33 cellular contexts compared by ENCODE assay signal in the genomic region with DNA sequence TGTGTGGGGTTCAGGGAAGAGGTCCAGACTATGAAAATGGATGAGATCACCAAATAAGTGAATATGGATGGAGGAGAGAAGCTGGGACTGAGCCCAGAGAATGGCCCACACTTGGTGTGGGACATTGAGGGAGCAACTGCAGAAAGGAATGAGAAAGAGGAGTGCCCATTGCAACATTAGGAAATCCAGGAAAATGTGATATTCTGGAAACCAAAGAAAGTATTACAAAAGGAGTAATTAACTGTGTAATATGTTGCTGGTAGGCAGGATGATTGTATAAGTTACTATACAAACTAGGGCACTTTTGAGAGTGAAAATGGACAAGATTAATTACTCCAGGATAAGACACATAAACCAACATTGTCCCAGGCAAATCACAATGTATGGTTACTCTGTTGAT. TPM values are rescaled to one million over a fixed set of nuclear protein-coding genes. Genes with fewer than 3 reads are reported as not detected.
"Had no signal": no experiment of that assay in that cellular context is flagged by ENCODE, and none has a peak within 500 bp of the region (broad histone marks: within the 10 kb centered on the region; RNA-seq: fewer than 3 reads in every experiment).

No MANE protein-coding gene starts in this region.

- H3K9me3 ChIP-seq: body of pancreas, breast epithelium had no signal

- H3K27ac ChIP-seq: body of pancreas, brain microvascular endothelial cell, breast epithelium, VCaP had no signal

- H3K4me3 ChIP-seq: body of pancreas, breast epithelium had no signal

- DNase-seq: activated B cell treated with CpG ODN at 0.5 μM for 24 hours; activated CD4-positive, alpha-beta memory T cell treated with anti-CD3 and anti-CD28 coated beads for 36 hours; activated CD4-positive, alpha-beta T cell treated with anti-CD3 and anti-CD28 coated beads for 4 hours; activated CD4-positive, alpha-beta T cell treated with anti-CD3 and anti-CD28 coated beads, Interleukin-2, amount 10 ng/mL, durations not matched to agents 24 days and 14 days; activated CD4-positive, alpha-beta T cell treated with anti-CD3 and anti-CD28 coated beads, Interleukin-2, amount 50 U/mL, for 1 hour; activated CD4-positive, alpha-beta T cell treated with anti-CD3 and anti-CD28 coated beads, Interleukin-2, amount 50 U/mL, for 4 hours; activated CD4-positive, CD25-positive, alpha-beta regulatory T cell treated with anti-CD3 and anti-CD28 coated beads, Interleukin-2, amount 50 U/mL, for 72 hours; activated CD8-positive, alpha-beta memory T cell treated with anti-CD3 and anti-CD28 coated beads, Interleukin-2, amount 50 U/mL, for 4 hours; activated CD8-positive, alpha-beta T cell treated with anti-CD3 and anti-CD28 coated beads for 36 hours; activated effector memory CD4-positive, alpha-beta T cell treated with anti-CD3 and anti-CD28 coated beads, Interleukin-2, amount 50 U/mL, for 16 hours; activated gamma-delta T cell treated with Interleukin-2 at 50 U/mL for 16 hours; activated naive CD4-positive, alpha-beta T cell; activated naive CD4-positive, alpha-beta T cell treated with anti-CD3 and anti-CD28 coated beads for 36 hours; activated naive CD4-positive, alpha-beta T cell treated with anti-CD3 and anti-CD28 coated beads, Interleukin-2, amount 50 U/mL, for 16 hours; activated naive CD8-positive, alpha-beta T cell treated with anti-CD3 and anti-CD28 coated beads for 36 hours; activated T-cell treated with anti-CD3 and anti-CD28 coated beads for 4 hours; activated T-cell treated with anti-CD3 and anti-CD28 coated beads, Interleukin-2, amount 50 U/mL, for 1 hour; activated T-cell treated with anti-CD3 and anti-CD28 coated beads, Interleukin-2, amount 50 U/mL, for 4 hours; activated T-cell treated with anti-CD3 and anti-CD28 coated beads, Interleukin-2, amount 50 U/mL, for 72 hours; amniotic stem cell; aorta; body of pancreas; brain microvascular endothelial cell; central memory CD4-positive, alpha-beta T cell; T-helper 1 cell; T-helper 2 cell; T-helper 9 cell had no signal

- H3K27me3 ChIP-seq: body of pancreas, brain microvascular endothelial cell, breast epithelium had no signal

- H3K4me1 ChIP-seq: body of pancreas, breast epithelium had no signal

- H3K36me3 ChIP-seq: brain microvascular endothelial cell, breast epithelium had no signal

- FAIRE-seq: astrocyte, TTC549 had no signal

- ATAC-seq: activated CD8-positive, alpha-beta T cell treated with anti-CD3 and anti-CD28 coated beads for 36 hours; activated naive CD4-positive, alpha-beta T cell treated with anti-CD3 and anti-CD28 coated beads, Interleukin-2, amount 50 U/mL, for 72 hours; activated T-cell treated with anti-CD3 and anti-CD28 coated beads, Interleukin-2, amount 50 U/mL, for 4 hours; activated T-cell treated with anti-CD3 and anti-CD28 coated beads, Interleukin-2, amount 50 U/mL, for 72 hours; activated T-helper 17 cell treated with anti-CD3 and anti-CD28 coated beads, Interleukin-2, amount 50 U/mL, for 72 hours; body of pancreas had no signal

RNA-seq across cellular contexts. Expression of a gene that starts 59.8 kb away (rescaled TPM):
- total RNA-seq: activated CD4-positive, alpha-beta memory T cell treated with anti-CD3 and anti-CD28 coated beads for 36 hours; activated CD4-positive, alpha-beta T cell treated with anti-CD3 and anti-CD28 coated beads, Interleukin-2, amount 10 ng/mL, durations not matched to agents 24 days and 14 days; activated naive CD4-positive, alpha-beta T cell treated with anti-CD3 and anti-CD28 coated beads for 36 hours had no signal
